8 cellular contexts compared by ENCODE assay signal in genomic region chr6:30615219-30615957, GRCh38. TPM values are rescaled to one million over a fixed set of nuclear protein-coding genes. Genes with fewer than 3 reads are reported as not detected.
DNase-seq lines count a peak whose midpoint lies in the region; ATAC-seq and TF ChIP-seq lines count a peak whose summit lies in the region.

No MANE protein-coding gene starts in this region.

- ATAC-seq in HG02588 (IDR thresholded peaks at IDR 0.05; ENCODE audit: unreplicated experiment) = no peak

- H3K4me1 ChIP-seq in BE2C (peaks cover 4% of the 10 kb centered on the region; the same call in 1 of the 2 replicates), neuron (ENCODE audit: insufficient read depth, low read length) (peaks cover 27% of the 10 kb centered on the region)

- DNase-seq in BE2C (peak; percentile 63), HCEC 1CT (peak; percentile 73), NCI-H748 (lab: John Stamatoyannopoulos, UW; ENCODE audit: unreplicated experiment) (peak; percentile 88), fibroblast of villous mesenchyme (ENCODE audit: low read depth) (peak; percentile 89), HPDE6-E6E7 (ENCODE audit: extremely low spot score) (no peak)
- DNase-seq in activated effector memory CD4-positive, alpha-beta T cell treated with Interleukin-2 at 50 U/mL for 16 hours = peak; percentile 30

- no peak for TF ChIP-seq CTCF in BE2C (IDR thresholded peaks at IDR 0.05; ENCODE audit: low read depth, low read length)
- no peak for TF ChIP-seq CTCF in fibroblast of villous mesenchyme (IDR thresholded peaks at IDR 0.05; ENCODE audit: insufficient read depth, low read depth, low read length)

- H3K27me3 ChIP-seq in BE2C (no peaks in the 10 kb centered on the region), neuron (ENCODE audit: insufficient read depth, low read length) (no peaks in the 10 kb centered on the region)

- H3K4me3 ChIP-seq in BE2C (ENCODE audit: low read depth, low read length) = peak overlapping the region; percentile 98
- H3K4me3 ChIP-seq in fibroblast of villous mesenchyme (ENCODE audit: low read depth, low read length) = peak overlapping the region; percentile 98
- H3K4me3 ChIP-seq in neuron (ENCODE audit: low read length) = peak overlapping the region; percentile 90

- H3K36me3 ChIP-seq in BE2C (peaks cover 53% of the 10 kb centered on the region), neuron (ENCODE audit: insufficient read depth, low read length) (peaks cover 33% of the 10 kb centered on the region)

- H2AFZ ChIP-seq in neuron (ENCODE audit: low read depth, low read length) = no peak overlapping the region

- no peaks in the 10 kb centered on the region for H3K9me3 ChIP-seq in BE2C
- H3K9me3 ChIP-seq in neuron (ENCODE audit: low read length) = no peaks in the 10 kb centered on the region

RNA-seq across cellular contexts. Expression of gene PPP1R10, which starts 1.7 kb away (rescaled TPM):
- 81.1 TPM for polyA plus RNA-seq in BE2C (2012; ENCODE audit: insufficient read depth, insufficient read length, low read depth)
- total RNA-seq in fibroblast of villous mesenchyme = 37.7 and 70.4 TPM in 2 replicates

RNA-seq across cellular contexts. Expression of gene MRPS18B, which starts 2.3 kb away (rescaled TPM):
- 158 TPM for polyA plus RNA-seq in BE2C (2012; ENCODE audit: insufficient read depth, insufficient read length, low read depth)
- 79.5 and 81.2 TPM in 2 replicates for total RNA-seq in fibroblast of villous mesenchyme

RNA-seq across cellular contexts. Expression of gene ATAT1, which starts 11.3 kb away (rescaled TPM):
- polyA plus RNA-seq in BE2C (2012; ENCODE audit: insufficient read depth, insufficient read length, low read depth) = 9.2 TPM
- total RNA-seq in fibroblast of villous mesenchyme = 4.2 and 5.2 TPM in 2 replicates

RNA-seq across cellular contexts. Expression of gene C6orf136, which starts 31.5 kb away (rescaled TPM):
- polyA plus RNA-seq in BE2C (2012; ENCODE audit: insufficient read depth, insufficient read length, low read depth) = 30.7 TPM
- total RNA-seq in fibroblast of villous mesenchyme = 4.8 and 9.9 TPM in 2 replicates

RNA-seq across cellular contexts. Expression of gene ABCF1, which starts 44.1 kb away (rescaled TPM):
- polyA plus RNA-seq in BE2C (2012; ENCODE audit: insufficient read depth, insufficient read length, low read depth) = 127 TPM
- total RNA-seq in fibroblast of villous mesenchyme = 30.9 and 37.6 TPM in 2 replicates
